ENCODE assay signal across 9 cellular contexts in genomic region chr6:498795-499231, GRCh38.
A peak's percentile ranks its signal among the peaks of the same experiment; 100 is the strongest.
DNase-seq lines count a peak whose midpoint lies in the region; ATAC-seq and TF ChIP-seq lines count a peak whose summit lies in the region.
"Had no signal": no experiment of that assay in that cellular context is flagged by ENCODE, and none has a peak within 500 bp of the region (broad histone marks: within the 10 kb centered on the region; RNA-seq: fewer than 3 reads in every experiment).

No MANE protein-coding gene starts in this region.

- peak; percentile 35 for ATAC-seq in GM18499 (IDR thresholded peaks at IDR 0.05; ENCODE audit: insufficient read depth, unreplicated experiment)
- peak; percentile 58 for ATAC-seq in HG02759 (IDR thresholded peaks at IDR 0.05; ENCODE audit: unreplicated experiment)
- ATAC-seq in GM19455 (IDR thresholded peaks at IDR 0.05; ENCODE audit: unreplicated experiment): no peak
- ATAC-seq: PC-3 had no signal

- H3K27ac ChIP-seq in hepatocyte (no peak overlapping the region), esophagus squamous epithelium (no peak overlapping the region)

- intact Hi-C loops in esophagus squamous epithelium (cut with DNase I): no loop called here

- peaks cover 66% of the 10 kb centered on the region for H3K4me1 Mint-ChIP-seq in T-helper 1 cell treated with Interleukin-12 subunit alpha and Interleukin-12 subunit beta and Interleukin-4 antibody, amounts not matched to agents 30 μg/mL and 1 μg/mL, for 36 hours (ENCODE audit: low read depth)

- no peaks in the 10 kb centered on the region for H3K27me3 Mint-ChIP-seq in T-helper 1 cell treated with Interleukin-12 subunit alpha and Interleukin-12 subunit beta and Interleukin-4 antibody, amounts not matched to agents 30 μg/mL and 1 μg/mL, for 36 hours (ENCODE audit: low read depth)

- TF ChIP-seq CTCF in hepatocyte (IDR thresholded peaks at IDR 0.05; ENCODE audit: poor library complexity) (no peak), esophagus squamous epithelium (IDR thresholded peaks at IDR 0.05) (no peak)

- no peaks in the 10 kb centered on the region for H3K9me3 ChIP-seq in hepatocyte (ENCODE audit: low read depth)
- no peaks in the 10 kb centered on the region for H3K9me3 ChIP-seq in esophagus squamous epithelium

- H3K4me3 ChIP-seq in hepatocyte: no peak overlapping the region
- H3K4me3 ChIP-seq in esophagus squamous epithelium: no peak overlapping the region

- no peak overlapping the region for H3K4me2 ChIP-seq in hepatocyte

- H3K27ac Mint-ChIP-seq in T-helper 1 cell treated with Interleukin-12 subunit alpha and Interleukin-12 subunit beta and Interleukin-4 antibody, amounts not matched to agents 30 μg/mL and 1 μg/mL, for 36 hours: peak overlapping the region; percentile 90

- H2AFZ ChIP-seq in hepatocyte: no peak overlapping the region

- H4K20me1 ChIP-seq in hepatocyte (ENCODE audit: insufficient read depth, poor library complexity, severe bottlenecking): no peaks in the 10 kb centered on the region

- no peaks in the 10 kb centered on the region for H3K79me2 ChIP-seq in hepatocyte

- TF ChIP-seq POLR2A in esophagus squamous epithelium (IDR thresholded peaks at IDR 0.05): no peak

- 78% methylated on average over 9 of the region's 9 CpGs for WGBS in hepatocyte (ENCODE audit: low lambda C conversion rate, missing lambda C conversion rate)
- 60 to 92% methylated on average over 9 of the region's 9 CpGs for WGBS in esophagus squamous epithelium, 2 donors

- H3K4me3 Mint-ChIP-seq in T-helper 1 cell treated with Interleukin-12 subunit alpha and Interleukin-12 subunit beta and Interleukin-4 antibody, amounts not matched to agents 30 μg/mL and 1 μg/mL, for 36 hours: peak overlapping the region; percentile 77

- H3K36me3 ChIP-seq in hepatocyte (replicated peaks; ENCODE audit: insufficient read depth, low read depth): peaks cover 8% of the 10 kb centered on the region
- H3K36me3 ChIP-seq in esophagus squamous epithelium: peaks cover 0 to 47% (median 0%) of the 10 kb centered on the region in 3 donors

- H3K9me2 ChIP-seq in hepatocyte (replicated peaks; ENCODE audit: insufficient read depth): no peaks in the 10 kb centered on the region

- H3K4me1 ChIP-seq in hepatocyte (ENCODE audit: insufficient read depth): no peaks in the 10 kb centered on the region
- no peaks in the 10 kb centered on the region for H3K4me1 ChIP-seq in esophagus squamous epithelium

- DNase-seq in hepatocyte (ENCODE audit: low spot score) (peak; percentile 11), NCI-H510A treated with DMSO at 0.1 percent for 48 hours (lab: John Stamatoyannopoulos, UW) (no peak), esophagus squamous epithelium (lab: John Stamatoyannopoulos, UW) (no peak), NCI-H1694 (lab: John Stamatoyannopoulos, UW) (no peak)
- DNase-seq: PC-3 had no signal

- H3K9me3 Mint-ChIP-seq in T-helper 1 cell treated with Interleukin-12 subunit alpha and Interleukin-12 subunit beta and Interleukin-4 antibody, amounts not matched to agents 30 μg/mL and 1 μg/mL, for 36 hours: no peaks in the 10 kb centered on the region

- H3K27me3 ChIP-seq in hepatocyte (no peaks in the 10 kb centered on the region), esophagus squamous epithelium (no peaks in the 10 kb centered on the region)

- peaks cover 23% of the 10 kb centered on the region for H3K36me3 Mint-ChIP-seq in T-helper 1 cell treated with Interleukin-12 subunit alpha and Interleukin-12 subunit beta and Interleukin-4 antibody, amounts not matched to agents 30 μg/mL and 1 μg/mL, for 36 hours (ENCODE audit: low read depth)
